15 cellular contexts compared by ENCODE assay signal in the genomic region with DNA sequence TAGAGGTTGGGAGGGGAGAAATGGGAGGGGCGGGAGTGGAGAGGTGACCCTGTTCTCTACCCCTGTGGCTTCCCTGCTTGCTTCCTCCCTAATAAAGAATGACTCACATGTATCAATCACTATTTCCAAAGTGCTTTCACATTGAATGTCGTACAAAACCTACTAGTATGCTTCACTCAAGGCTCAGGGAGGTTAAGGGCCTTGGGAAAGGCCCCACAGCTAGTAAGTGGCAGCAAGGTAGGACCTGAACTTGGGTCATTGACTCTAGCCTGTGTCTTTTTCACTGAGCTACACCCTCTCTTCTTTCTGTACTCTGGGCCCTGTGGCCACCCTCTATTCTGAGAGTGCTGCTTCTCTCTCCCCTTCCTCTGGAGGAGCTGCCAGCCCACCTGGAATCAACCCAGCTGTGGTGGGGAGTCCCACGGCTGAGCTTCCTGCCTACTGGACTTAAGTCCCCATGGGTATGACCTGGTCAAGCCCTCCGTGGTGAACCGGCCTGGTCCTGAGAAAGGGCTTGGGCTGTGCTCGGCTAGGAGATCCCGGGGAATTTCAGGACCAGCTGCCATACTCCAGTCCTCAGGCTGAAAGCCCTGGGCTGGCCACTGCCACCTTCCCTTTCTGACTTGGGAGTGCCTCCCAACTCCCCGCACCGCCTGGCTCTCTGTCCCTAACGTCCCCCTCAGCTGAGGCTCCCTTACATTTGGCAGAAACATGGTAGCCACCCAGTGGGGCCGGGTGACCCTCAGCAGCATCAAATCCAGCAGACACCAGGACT. TPM values are rescaled to one million over a fixed set of nuclear protein-coding genes. Genes with fewer than 3 reads are reported as not detected.
A peak's percentile ranks its signal among the peaks of the same experiment; 100 is the strongest.
DNase-seq lines count a peak whose midpoint lies in the region; ATAC-seq and TF ChIP-seq lines count a peak whose summit lies in the region.
"Had no signal": no experiment of that assay in that cellular context is flagged by ENCODE, and none has a peak within 500 bp of the region (broad histone marks: within the 10 kb centered on the region; RNA-seq: fewer than 3 reads in every experiment).

No MANE protein-coding gene starts in this region.

- no peak for TF ChIP-seq EP300 in upper lobe of left lung (IDR thresholded peaks at IDR 0.05)

- no peak for TF ChIP-seq CTCF in coronary artery (IDR thresholded peaks at IDR 0.05)
- TF ChIP-seq CTCF in osteoblast (IDR thresholded peaks at IDR 0.05; ENCODE audit: extremely low read depth, low read depth, low read length) = no peak
- TF ChIP-seq CTCF in upper lobe of left lung (IDR thresholded peaks at IDR 0.05) = no peak

- H3K4me2 ChIP-seq in osteoblast (ENCODE audit: insufficient read depth, low read length) = no peak overlapping the region

- H3K79me2 ChIP-seq in osteoblast (ENCODE audit: insufficient read depth, low read length) = peaks cover 3% of the 10 kb centered on the region

- no peak overlapping the region for H2AFZ ChIP-seq in osteoblast (ENCODE audit: low read length)

- 84 to 88% methylated on average over 7 to 11 of the region's 11 CpGs for WGBS in upper lobe of left lung, 2 donors

- peaks cover 27% of the 10 kb centered on the region for H4K20me1 ChIP-seq in osteoblast (ENCODE audit: insufficient read depth, low read length)

- intact Hi-C loops in head of caudate nucleus (cut with DNase I) = no loop called here

- no peaks in the 10 kb centered on the region for H3K27me3 ChIP-seq in osteoblast (ENCODE audit: insufficient read depth, low read length)
- no peaks in the 10 kb centered on the region for H3K27me3 ChIP-seq in upper lobe of left lung

- no peak for ATAC-seq in upper lobe of left lung (ENCODE audit: low FRiP score in 2 of 2)

- H3K4me1 ChIP-seq in osteoblast (ENCODE audit: insufficient read depth, low read length) (no peaks in the 10 kb centered on the region), upper lobe of left lung (peaks cover 0 to 6% (median 0%) of the 10 kb centered on the region in 4 donors)

- DNase-seq in stimulated activated CD4-positive, alpha-beta T cell treated with anti-CD3 and anti-CD28 coated beads, Interleukin-15, amount 100 ng/mL, for 24 hours = peak; percentile 51
- no peak for DNase-seq in stimulated activated CD4-positive, alpha-beta T cell treated with anti-CD3 and anti-CD28 coated beads, Interleukin-1b, Interleukin-23, amount 100 ng/mL, for 48 hours
- no peak for DNase-seq in coronary artery (ENCODE audit: low spot score)
- no peak for DNase-seq in osteoblast (ENCODE audit: insufficient read length, low spot score, missing footprints)
- no peak for DNase-seq in upper lobe of left lung
- no peak for DNase-seq in head of caudate nucleus
- no peak for DNase-seq in NCI-H2107 (lab: John Stamatoyannopoulos, UW)
- no peak for DNase-seq in NK-92 (lab: John Stamatoyannopoulos, UW; ENCODE audit: unreplicated experiment)
- DNase-seq: activated effector memory CD4-positive, alpha-beta T cell treated with Interleukin-2 at 50 U/mL for 16 hours; cerebellar nuclear complex; DMS 273 treated with DMSO at 0.1 percent for 48 hours; erythroblast; MV-4-11; NCI-H2171 treated with DMSO at 0.1 percent for 48 hours had no signal

- TF ChIP-seq POLR2A in upper lobe of left lung (IDR thresholded peaks at IDR 0.05) = no peak

- H3K36me3 ChIP-seq in osteoblast (ENCODE audit: insufficient read depth, low read length) = peaks cover 89% of the 10 kb centered on the region
- H3K36me3 ChIP-seq in upper lobe of left lung = peaks cover 53 to 100% (median 96%) of the 10 kb centered on the region in 4 donors

- H3K9me3 ChIP-seq in osteoblast (ENCODE audit: low read depth, low read length) (no peaks in the 10 kb centered on the region), upper lobe of left lung (no peaks in the 10 kb centered on the region)

- H3K27ac ChIP-seq in coronary artery (peak overlapping the region; percentile 32 to 75), osteoblast (ENCODE audit: low read depth, low read length) (peak overlapping the region; percentile 12), upper lobe of left lung (peak overlapping the region in 3 of 4 donors; percentile 2 to 50 (median 41))

- H3K4me3 ChIP-seq in coronary artery (no peak overlapping the region), osteoblast (ENCODE audit: insufficient read depth, low read length) (no peak overlapping the region), upper lobe of left lung (no peak overlapping the region)
- H3K4me3 ChIP-seq: lung had no signal

RNA-seq across cellular contexts. Expression of gene SLC48A1, which starts 13.0 kb away (rescaled TPM):
- total RNA-seq in osteoblast = 18.0 and 19.2 TPM in 2 replicates
- 10 to 100 TPM; 26.5 to 36.5 (median 33.9) TPM for total RNA-seq in upper lobe of left lung

RNA-seq across cellular contexts. Expression of gene RAPGEF3, which starts 27.4 kb away (rescaled TPM):
- 3.5 and 4.3 TPM in 2 replicates for total RNA-seq in osteoblast
- total RNA-seq in upper lobe of left lung = 10 to 100 TPM; 19.0 to 94.0 (median 52.1) TPM

RNA-seq across cellular contexts. Expression of gene HDAC7, which starts 33.6 kb away (rescaled TPM):
- total RNA-seq in osteoblast = 39.8 and 41.3 TPM in 2 replicates
- total RNA-seq in upper lobe of left lung = 100 to 1,000 TPM in 4 of 6 donors, 10 to 100 TPM in 2; 66.6 to 164 (median 126) TPM
